In the genomic region with DNA sequence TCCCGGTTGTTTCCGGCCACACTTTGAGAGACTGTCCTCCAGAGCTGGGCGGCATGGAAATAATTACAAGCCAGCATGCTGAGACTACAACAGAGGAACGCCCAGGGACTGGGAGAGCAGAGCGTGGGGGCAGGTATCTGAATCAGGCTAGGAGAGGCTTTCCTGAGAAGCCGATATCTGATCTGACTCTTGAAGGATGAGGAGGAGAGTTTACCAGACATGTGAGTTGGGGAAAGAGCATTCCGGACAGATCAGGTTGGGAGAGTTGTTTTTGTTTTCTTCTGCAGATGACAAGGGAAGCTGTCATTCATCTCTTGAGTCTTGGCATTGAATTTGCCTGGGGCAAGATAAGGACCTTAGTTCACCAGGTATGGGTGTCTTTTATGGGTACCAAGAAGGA, we compare ENCODE assay signal across 12 cellular contexts. TPM values are rescaled to one million over a fixed set of nuclear protein-coding genes. Genes with fewer than 3 reads are reported as not detected.
DNase-seq lines count a peak whose midpoint lies in the region; ATAC-seq, FAIRE-seq and TF ChIP-seq lines count a peak whose summit lies in the region.
"Had no signal": no experiment of that assay in that cellular context is flagged by ENCODE, and none has a peak within 500 bp of the region (broad histone marks: within the 10 kb centered on the region; RNA-seq: fewer than 3 reads in every experiment).

No MANE protein-coding gene starts in this region.

- H3K27ac ChIP-seq in lung (ENCODE audit: low read depth in 1 of 2, low read length in 1 of 2) (peak overlapping the region; percentile 55 to 77), suprapubic skin (peak overlapping the region; percentile 93)
- H3K27ac ChIP-seq: VCaP had no signal

- no peak for TF ChIP-seq EP300 in suprapubic skin (IDR thresholded peaks at IDR 0.05)

- no peak for TF ChIP-seq CTCF in bronchial epithelial cell (IDR thresholded peaks at IDR 0.05; ENCODE audit: insufficient read depth, low read length, severe bottlenecking)
- TF ChIP-seq CTCF in lung (IDR thresholded peaks at IDR 0.05; ENCODE audit: control extremely low read depth, extremely low read depth): no peak
- no peak for TF ChIP-seq CTCF in suprapubic skin (IDR thresholded peaks at IDR 0.05)

- H3K4me1 ChIP-seq in lung (ENCODE audit: control insufficient read depth in 2 of 2, insufficient read depth in 2 of 2, low read length in 2 of 2) (peaks cover 45 to 49% of the 10 kb centered on the region in 2 donors), suprapubic skin (peaks cover 96% of the 10 kb centered on the region)

- TF ChIP-seq POLR2A in suprapubic skin (IDR thresholded peaks at IDR 0.05): no peak

- FAIRE-seq in bronchial epithelial cell (lab: Jason Lieb, UNC) (no peak), GM19239 (lab: Jason Lieb, UNC) (no peak)

- H3K27me3 ChIP-seq in bronchial epithelial cell (ENCODE audit: control insufficient read depth, insufficient read depth, low read length): no peaks in the 10 kb centered on the region
- H3K27me3 ChIP-seq in lung (ENCODE audit: control insufficient read depth, insufficient read depth): no peaks in the 10 kb centered on the region
- no peaks in the 10 kb centered on the region for H3K27me3 ChIP-seq in suprapubic skin

- no peaks in the 10 kb centered on the region for H3K9me3 ChIP-seq in lung (ENCODE audit: control insufficient read depth in 2 of 2, insufficient read depth in 1 of 2, low read length in 1 of 2)
- H3K9me3 ChIP-seq in suprapubic skin: no peaks in the 10 kb centered on the region

- DNase-seq in NCI-H226 (peak; percentile 40), bronchial epithelial cell (ENCODE audit: low read depth) (peak; percentile 82), lung (ENCODE audit: low spot score) (no peak), suprapubic skin (ENCODE audit: low spot score in 2 of 2) (no peak), GM19239 (ENCODE audit: insufficient read length, low spot score) (no peak), glomerular visceral epithelial cell (ENCODE audit: extremely low spot score) (no peak)
- DNase-seq: activated CD8-positive, alpha-beta memory T cell treated with anti-CD3 and anti-CD28 coated beads, Interleukin-2, amount 50 U/mL, for 4 hours; NCI-H510A treated with DMSO at 0.1 percent for 48 hours; SHP77 treated with DMSO at 0.1 percent for 48 hours; stimulated activated CD4-positive, alpha-beta T cell treated with anti-CD3 and anti-CD28 coated beads, Interleukin-4, amount 100 ng/mL, for 24 hours had no signal

- WGBS in lung, 2 donors: 74 to 86% methylated on average over 7 of the region's 7 CpGs
- 63% methylated on average over 7 of the region's 7 CpGs for WGBS in suprapubic skin

- no peak overlapping the region for H3K4me3 ChIP-seq in bronchial epithelial cell (ENCODE audit: low read depth, low read length)
- H3K4me3 ChIP-seq in lung: no peak overlapping the region
- no peak overlapping the region for H3K4me3 ChIP-seq in suprapubic skin

- H3K36me3 ChIP-seq in bronchial epithelial cell (ENCODE audit: control insufficient read depth, insufficient read depth, low read length): peaks cover 2% of the 10 kb centered on the region
- H3K36me3 ChIP-seq in lung (ENCODE audit: control insufficient read depth in 2 of 2, insufficient read depth in 2 of 2, low read length in 2 of 2): no peaks in the 10 kb centered on the region
- H3K36me3 ChIP-seq in suprapubic skin: no peaks in the 10 kb centered on the region

- ATAC-seq in lung (ENCODE audit: insufficient read depth, low FRiP score) (no peak), GM21723 (IDR thresholded peaks at IDR 0.05; ENCODE audit: unreplicated experiment) (no peak)

RNA-seq across cellular contexts. Expression of a gene that starts 35.9 kb away (rescaled TPM):
- total RNA-seq in bronchial epithelial cell: 26.1 and 36.4 TPM in 2 replicates
- total RNA-seq in lung: 10 to 100 TPM; 42.7 to 47.6 TPM
- 10 to 100 TPM; 19.1 to 52.3 TPM for polyA plus RNA-seq in lung
- 100 to 1,000 TPM; 103 to 166 (median 125) TPM for total RNA-seq in suprapubic skin

RNA-seq across cellular contexts. Expression of a gene that starts 57.5 kb away (rescaled TPM):
- not detected in 2 replicates for total RNA-seq in bronchial epithelial cell
- total RNA-seq in lung: 1 to 10 TPM; 2.1 to 3.7 TPM
- polyA plus RNA-seq in lung: 1 to 10 TPM in 1 of 2 donors, under 1 TPM in 1; 0.39 to 1.2 TPM
- total RNA-seq in suprapubic skin: not detected

Comparison
In these comparisons a context has a peak if more than half of its experiments do, and no peak if none do; other contexts are left out.
1. DNase-seq: peak in NCI-H226 (single experiment) and bronchial epithelial cell (single experiment); none in lung (single experiment), suprapubic skin (0 of 2), GM19239 (single experiment) and glomerular visceral epithelial cell (single experiment).